ENCODE assay signal across 16 cellular contexts in the genomic region with DNA sequence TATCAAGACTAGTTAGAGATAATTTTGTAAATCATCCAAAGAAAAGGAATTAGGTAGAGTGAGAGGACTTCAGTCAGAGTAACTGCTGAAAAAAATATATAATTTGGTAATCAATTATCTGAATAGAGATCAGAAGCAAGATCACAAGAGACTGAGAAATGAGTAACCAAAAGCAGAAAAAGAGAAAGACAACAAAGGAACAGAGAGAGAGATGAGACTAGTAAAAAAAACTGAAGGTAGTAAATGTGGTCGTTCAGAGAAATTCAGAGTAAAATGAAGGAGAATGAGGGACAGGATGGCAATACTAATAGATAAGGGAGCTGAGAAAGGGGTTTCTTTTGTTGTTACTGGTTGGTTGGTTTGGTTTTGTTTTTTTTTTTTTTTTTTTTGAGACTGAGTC.
"Had no signal": no experiment of that assay in that cellular context is flagged by ENCODE, and none has a peak within 500 bp of the region (broad histone marks: within the 10 kb centered on the region; RNA-seq: fewer than 3 reads in every experiment).

No MANE protein-coding gene starts in this region.

- H3K27me3 Mint-ChIP-seq: activated naive CD4-positive, alpha-beta T cell treated with anti-CD3 and anti-CD28 coated beads, Interleukin-2, amount 50 U/mL, for 24 hours; T-cell had no signal

- H3K4me3 ChIP-seq: body of pancreas, thyroid gland, uterus had no signal

- H3K36me3 ChIP-seq: thyroid gland, uterus had no signal

- H3K9me3 ChIP-seq: body of pancreas, thyroid gland, uterus had no signal

- H3K27ac Mint-ChIP-seq: activated naive CD4-positive, alpha-beta T cell treated with anti-CD3 and anti-CD28 coated beads, Interleukin-2, amount 50 U/mL, for 24 hours had no signal

- ATAC-seq: body of pancreas, sciatic nerve, T-cell had no signal

- H3K4me3 Mint-ChIP-seq: activated naive CD4-positive, alpha-beta T cell treated with anti-CD3 and anti-CD28 coated beads, Interleukin-2, amount 50 U/mL, for 24 hours; T-cell had no signal

- H3K27me3 ChIP-seq: body of pancreas, thyroid gland, uterus had no signal

- H3K4me1 ChIP-seq: uterus had no signal

- DNase-seq: activated CD4-positive, alpha-beta T cell treated with anti-CD3 and anti-CD28 coated beads for 4 hours; activated CD8-positive, alpha-beta memory T cell treated with anti-CD3 and anti-CD28 coated beads, Interleukin-2, amount 50 U/mL, for 48 hours; activated effector memory CD4-positive, alpha-beta T cell treated with Interleukin-2 at 50 U/mL for 16 hours; amygdala; body of pancreas; central memory CD4-positive, alpha-beta T cell; cortex of kidney; effector CD4-positive, alpha-beta T cell; foreskin fibroblast; hypothalamus; mesendoderm; T-cell; thyroid gland; uterus had no signal

- H3K27ac ChIP-seq: thyroid gland, uterus had no signal

- H3K9me3 Mint-ChIP-seq: activated naive CD4-positive, alpha-beta T cell treated with anti-CD3 and anti-CD28 coated beads, Interleukin-2, amount 50 U/mL, for 24 hours; T-cell had no signal
